ENCODE assay signal across 12 cellular contexts in genomic region chr9:14326264-14326826, GRCh38. TPM values are rescaled to one million over a fixed set of nuclear protein-coding genes. Genes with fewer than 3 reads are reported as not detected.
DNase-seq lines count a peak whose midpoint lies in the region; ATAC-seq and TF ChIP-seq lines count a peak whose summit lies in the region.
"Had no signal": no experiment of that assay in that cellular context is flagged by ENCODE, and none has a peak within 500 bp of the region (broad histone marks: within the 10 kb centered on the region; RNA-seq: fewer than 3 reads in every experiment).

No MANE protein-coding gene starts in this region.

- WGBS in H9 (ENCODE audit: extremely low coverage, insufficient read length, low lambda C conversion rate) = no CpG with 5 or more reads among the region's 3 CpGs

- H3K14ac ChIP-seq in H9 (ENCODE audit: insufficient read depth, low read length) = no peak overlapping the region

- no peak overlapping the region for H3K4me3 Mint-ChIP-seq in H9
- H3K4me3 Mint-ChIP-seq: naive B cell had no signal

- peaks cover 10% of the 10 kb centered on the region for H3K23me2 ChIP-seq in H9 (ENCODE audit: insufficient read length, low read depth, low read length, poor library complexity, severe bottlenecking)

- H3K27ac ChIP-seq in brain microvascular endothelial cell (no peak overlapping the region), H9 (ENCODE audit: insufficient read length, low read depth, low read length) (no peak overlapping the region), colonic mucosa (no peak overlapping the region)

- H3K27me3 ChIP-seq in brain microvascular endothelial cell (replicated peaks) (no peaks in the 10 kb centered on the region), H9 (ENCODE audit: insufficient read depth, low read length) (no peaks in the 10 kb centered on the region), colonic mucosa (no peaks in the 10 kb centered on the region)
- H3K27me3 ChIP-seq: upper lobe of left lung had no signal

- H2BK5ac ChIP-seq in H9 (ENCODE audit: insufficient read length, low read length) = no peak overlapping the region

- H3K9me3 ChIP-seq in H9 (ENCODE audit: control insufficient read depth, low read depth, low read length) (no peaks in the 10 kb centered on the region), colonic mucosa (no peaks in the 10 kb centered on the region)
- H3K9me3 ChIP-seq: Caco-2, upper lobe of left lung had no signal

- no peak overlapping the region for H2AK5ac ChIP-seq in H9 (ENCODE audit: insufficient read length, low read length)

- H3K9ac ChIP-seq in H9 (ENCODE audit: extremely low read depth, insufficient read length, low read length) (no peak overlapping the region), colonic mucosa (ENCODE audit: low read depth in 2 of 2, low read length in 2 of 2) (no peak overlapping the region)

- in situ Hi-C loops in brain microvascular endothelial cell (cut with HindIII; ENCODE audit: low pct_ligation_motif_present, low sequenced_read_pairs) = no loop called here

- DNase-seq in A172 (ENCODE audit: low spot score) (peak; percentile 72), NCI-H1930 (lab: John Stamatoyannopoulos, UW) (peak; percentile 96 to 97), brain microvascular endothelial cell (peak; percentile 16), H9 (no peak), colonic mucosa (no peak)
- DNase-seq in activated effector memory CD4-positive, alpha-beta T cell treated with anti-CD3 and anti-CD28 coated beads, Interleukin-2, amount 50 U/mL, for 16 hours = no peak
- no peak for DNase-seq in stimulated activated CD4-positive, alpha-beta T cell treated with anti-CD3 and anti-CD28 coated beads, Interleukin-12 subunit alpha, Interleukin-12 subunit beta, amount 100 ng/mL, for 4 hours
- DNase-seq: activated gamma-delta T cell, Caco-2, naive B cell, upper lobe of left lung had no signal

- H3K4me2 ChIP-seq in H9 (ENCODE audit: insufficient read depth, insufficient read length, low read length) = no peak overlapping the region

- H3K9me3 Mint-ChIP-seq in H9 = no peaks in the 10 kb centered on the region

- H2BK15ac ChIP-seq in H9 (ENCODE audit: low read depth, low read length) = no peak overlapping the region

- ATAC-seq in GM19351 (IDR thresholded peaks at IDR 0.05; ENCODE audit: unreplicated experiment) = peak; percentile 20

- H3K4me3 ChIP-seq in brain microvascular endothelial cell (ENCODE audit: low read depth, low read length) = no peak overlapping the region
- H3K4me3 ChIP-seq in colonic mucosa = no peak overlapping the region
- H3K4me3 ChIP-seq: upper lobe of left lung had no signal

- H2BK20ac ChIP-seq in H9 (ENCODE audit: low read depth, low read length, poor library complexity, severe bottlenecking) = no peak overlapping the region

- no peak overlapping the region for H2AFZ ChIP-seq in H9 (ENCODE audit: low read length)

- intact Hi-C loops in colonic mucosa (cut with DNase I) = no loop called here

- H2BK12ac ChIP-seq in H9 (ENCODE audit: insufficient read length, low read depth, low read length) = no peak overlapping the region

- H3K27me3 Mint-ChIP-seq in H9 (ENCODE audit: low read depth) = no peaks in the 10 kb centered on the region

- H4K20me1 ChIP-seq in H9 (ENCODE audit: control insufficient read depth, insufficient read depth, insufficient read length) = no peaks in the 10 kb centered on the region

- H3K79me1 ChIP-seq in H9 (ENCODE audit: insufficient read depth, low read depth, low read length, poor library complexity, severe bottlenecking) = no peaks in the 10 kb centered on the region

- no peaks in the 10 kb centered on the region for H3K36me3 ChIP-seq in brain microvascular endothelial cell (replicated peaks)
- no peaks in the 10 kb centered on the region for H3K36me3 ChIP-seq in colonic mucosa
- H3K36me3 ChIP-seq: upper lobe of left lung had no signal

- H3K4ac ChIP-seq in H9 (ENCODE audit: low read depth, low read length) = no peak overlapping the region

- no peak overlapping the region for H3K56ac ChIP-seq in H9 (ENCODE audit: insufficient read length, low read depth, low read length)

- H3K18ac ChIP-seq in H9 (ENCODE audit: insufficient read length, low read depth, low read length) = no peak overlapping the region

- no peak overlapping the region for H3K23ac ChIP-seq in H9 (ENCODE audit: insufficient read length, low read depth, low read length)

- no peaks in the 10 kb centered on the region; a peak in 1 of 7 replicates for H3K36me3 Mint-ChIP-seq in H9 (ENCODE audit: insufficient read depth in 1 of 3, low read depth in 3 of 3)

- H4K5ac ChIP-seq in H9 (ENCODE audit: insufficient read length, low read depth, low read length) = no peak overlapping the region

- H3K79me2 ChIP-seq in H9 (ENCODE audit: insufficient read depth, low read length) = no peaks in the 10 kb centered on the region

- no peak overlapping the region for H4K91ac ChIP-seq in H9 (ENCODE audit: insufficient read length, low read depth, low read length)

- H4K8ac ChIP-seq in H9 (replicated peaks; ENCODE audit: insufficient read length, low read depth, low read length) = no peak overlapping the region

- no peak overlapping the region for H2BK120ac ChIP-seq in H9 (ENCODE audit: low read depth, low read length, poor library complexity, severe bottlenecking)

- no peak overlapping the region for H3T11ph ChIP-seq in H9 (ENCODE audit: low read length)

- H3K4me1 Mint-ChIP-seq in H9 = peaks cover 17 to 18% of the 10 kb centered on the region in 2 experiments

- H3K4me1 ChIP-seq in H9 (ENCODE audit: insufficient read depth, low read length) = 0 out of 2 replicates have a peak, but pooled peaks cover 1% of the 10 kb centered on the region
- H3K4me1 ChIP-seq in colonic mucosa = no peaks in the 10 kb centered on the region
- H3K4me1 ChIP-seq: Caco-2 had no signal

- no peak for TF ChIP-seq CTCF in brain microvascular endothelial cell (IDR thresholded peaks at IDR 0.05; ENCODE audit: low read depth, low read length, missing control alignments)
- TF ChIP-seq CTCF in H9 (conservative IDR thresholded peaks at IDR 0.05) = no peak
- no peak for TF ChIP-seq CTCF in colonic mucosa (IDR thresholded peaks at IDR 0.05)

- no peak overlapping the region for H3K27ac Mint-ChIP-seq in H9
- H3K27ac Mint-ChIP-seq: naive B cell had no signal

RNA-seq across cellular contexts. Expression of gene NFIB, which starts 12.4 kb away (rescaled TPM):
- 4.7 and 5.6 TPM in 2 replicates for total RNA-seq in A172 (2014; rRNA removed; shearing (Covaris generic))
- total RNA-seq in H9 (2021) (13.3 and 14.3 TPM in 2 replicates), colonic mucosa (10 to 100 TPM; 53.0 to 54.0 TPM)

Comparison
In these comparisons a context has a peak if more than half of its experiments do, and no peak if none do; other contexts are left out.
1. DNase-seq: peak in A172 (single experiment), NCI-H1930 (2 of 2) and brain microvascular endothelial cell (single experiment); none in activated effector memory CD4-positive, alpha-beta T cell treated with anti-CD3 and anti-CD28 coated beads, Interleukin-2, amount 50 U/mL, for 16 hours (single experiment), stimulated activated CD4-positive, alpha-beta T cell treated with anti-CD3 and anti-CD28 coated beads, Interleukin-12 subunit alpha, Interleukin-12 subunit beta, amount 100 ng/mL, for 4 hours (single experiment), H9 (single experiment) and colonic mucosa (single experiment).